25 cellular contexts compared by ENCODE assay signal in the genomic region with DNA sequence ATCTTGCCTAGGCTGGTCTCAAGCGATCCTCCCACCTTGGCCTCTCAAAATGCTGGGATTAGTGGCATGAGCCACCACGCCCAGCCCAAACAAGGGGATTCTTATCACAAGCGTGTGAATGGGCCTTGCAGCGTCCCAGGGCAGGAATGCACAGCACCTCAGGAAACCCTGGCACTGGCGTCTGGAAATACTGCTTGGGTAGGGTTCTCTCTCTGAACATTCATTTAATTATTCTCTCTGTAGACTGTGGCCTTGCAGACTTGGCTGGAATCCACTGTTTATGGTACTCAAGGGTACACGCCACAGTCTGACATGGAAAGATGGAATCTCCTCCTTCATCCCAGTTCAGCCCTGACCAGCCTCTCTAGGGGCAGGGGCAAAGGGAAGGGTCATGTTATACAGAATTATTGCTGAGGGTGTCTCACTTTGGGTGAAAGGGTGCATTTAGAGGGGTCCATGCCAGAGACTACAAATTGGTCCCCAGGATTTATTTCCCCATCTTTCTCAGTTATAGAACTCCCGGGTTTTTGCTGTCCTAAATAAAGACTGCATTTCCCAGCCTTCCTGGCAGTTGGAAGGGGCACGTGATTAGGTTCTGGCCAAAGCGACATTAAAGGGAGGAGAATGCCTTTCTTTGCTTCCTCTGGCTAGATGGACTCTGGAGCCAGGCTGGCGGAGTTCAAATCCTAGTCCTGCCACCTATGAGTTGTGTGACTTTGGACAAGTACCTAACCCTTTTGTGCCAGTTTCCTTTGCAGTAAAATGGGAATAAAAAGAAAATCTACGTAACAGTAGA.
DNase-seq lines count a peak whose midpoint lies in the region; ATAC-seq, FAIRE-seq and TF ChIP-seq lines count a peak whose summit lies in the region.
"Had no signal": no experiment of that assay in that cellular context is flagged by ENCODE, and none has a peak within 500 bp of the region (broad histone marks: within the 10 kb centered on the region; RNA-seq: fewer than 3 reads in every experiment).

No MANE protein-coding gene starts in this region.

- H3K4me3 Mint-ChIP-seq in GM23338, result no peak overlapping the region
- H3K4me3 Mint-ChIP-seq in activated CD4-positive, alpha-beta T cell treated with anti-CD3 and anti-CD28 coated beads, Interleukin-2, amount 10 ng/mL, durations not matched to agents 7 days and 5 days, result no peak overlapping the region
- H3K4me3 Mint-ChIP-seq: activated naive CD8-positive, alpha-beta T cell treated with anti-CD3 and anti-CD28 coated beads, Interleukin-2, amount 10 ng/mL, durations not matched to agents 7 days and 5 days; dendritic cell treated with granulocyte-macrophage colony-stimulating factor and Interleukin-4, amounts not matched to agents 40 ng/mL and 50 ng/mL, for 4 days; stimulated activated naive CD8-positive, alpha-beta T cell treated with anti-CD3 and anti-CD28 coated beads, Interleukin-15, amount 100 ng/mL, for 72 hours had no signal

- no peaks in the 10 kb centered on the region for H3K9me3 ChIP-seq in K562 (replicated peaks; ENCODE audit: control insufficient read depth, insufficient read depth, low read depth, low read length)
- no peaks in the 10 kb centered on the region for H3K9me3 ChIP-seq in kidney (ENCODE audit: control insufficient read depth in 1 of 2, low read length in 2 of 2)
- H3K9me3 ChIP-seq in smooth muscle cell (replicated peaks; ENCODE audit: low read depth), result no peaks in the 10 kb centered on the region
- H3K9me3 ChIP-seq: SK-N-SH had no signal

- WGBS in K562 (ENCODE audit: insufficient coverage, low coverage, missing lambda C conversion rate), result 57% methylated on average over 11 of the region's 11 CpGs
- 74% methylated on average over 11 of the region's 11 CpGs for WGBS in smooth muscle cell (ENCODE audit: low lambda C conversion rate)

- no TSS peak for BruUV-seq in K562 (replicated peaks; lab: Mats Ljungman, UMichigan)

- no peak overlapping the region for H3K9ac ChIP-seq in K562 (ENCODE audit: insufficient read depth in 1 of 2, low read depth in 2 of 2, low read length in 2 of 2)
- H3K9ac ChIP-seq in kidney (ENCODE audit: low read length in 2 of 2), result no peak overlapping the region
- H3K9ac ChIP-seq in smooth muscle cell (ENCODE audit: low read depth), result no peak overlapping the region
- H3K9ac ChIP-seq: SK-N-SH had no signal

- no peaks in the 10 kb centered on the region for H3K9me3 Mint-ChIP-seq in GM23338
- H3K9me3 Mint-ChIP-seq in activated CD4-positive, alpha-beta T cell treated with anti-CD3 and anti-CD28 coated beads, Interleukin-2, amount 10 ng/mL, durations not matched to agents 7 days and 5 days, result no peaks in the 10 kb centered on the region
- H3K9me3 Mint-ChIP-seq in activated naive CD4-positive, alpha-beta T cell treated with anti-CD3 and anti-CD28 coated beads, Interleukin-2, amount 50 U/mL, for 72 hours, result no peaks in the 10 kb centered on the region
- H3K9me3 Mint-ChIP-seq: activated naive CD8-positive, alpha-beta T cell treated with anti-CD3 and anti-CD28 coated beads, Interleukin-2, amount 10 ng/mL, durations not matched to agents 7 days and 5 days; dendritic cell treated with granulocyte-macrophage colony-stimulating factor and Interleukin-4, amounts not matched to agents 40 ng/mL and 50 ng/mL, for 4 days; stimulated activated naive CD8-positive, alpha-beta T cell treated with anti-CD3 and anti-CD28 coated beads, Interleukin-15, amount 100 ng/mL, for 72 hours had no signal

- CTCF ChIA-PET in K562 (lab: Yijun Ruan, JAX; ENCODE audit: low intra/inter-chr PET ratio), result no interaction called here
- CTCF ChIA-PET in activated CD4-positive, alpha-beta T cell treated with anti-CD3 and anti-CD28 coated beads, Interleukin-2, amount 10 ng/mL, durations not matched to agents 7 days and 5 days (lab: Charles Lee), result no interaction called here

- no peaks in the 10 kb centered on the region for H3K9me2 ChIP-seq in GM23338 (ENCODE audit: insufficient read depth)
- H3K9me2 ChIP-seq: SK-N-SH had no signal

- H3K27me3 Mint-ChIP-seq in GM23338 (ENCODE audit: insufficient read depth, low read depth, poor library complexity), result peaks cover 6% of the 10 kb centered on the region
- H3K27me3 Mint-ChIP-seq in activated CD4-positive, alpha-beta T cell treated with anti-CD3 and anti-CD28 coated beads, Interleukin-2, amount 10 ng/mL, durations not matched to agents 7 days and 5 days, result no peaks in the 10 kb centered on the region
- H3K27me3 Mint-ChIP-seq: activated naive CD8-positive, alpha-beta T cell treated with anti-CD3 and anti-CD28 coated beads, Interleukin-2, amount 10 ng/mL, durations not matched to agents 7 days and 5 days; stimulated activated naive CD8-positive, alpha-beta T cell treated with anti-CD3 and anti-CD28 coated beads, Interleukin-15, amount 100 ng/mL, for 72 hours had no signal

- no peak overlapping the region for H3K27ac ChIP-seq in GM23338 (ENCODE audit: low read depth)
- no peak overlapping the region for H3K27ac ChIP-seq in K562 (ENCODE audit: extremely low read depth, low read depth, low read length)
- no peak overlapping the region for H3K27ac ChIP-seq in kidney (ENCODE audit: low read depth in 2 of 2, low read length in 2 of 2)
- H3K27ac ChIP-seq in smooth muscle cell (ENCODE audit: low read depth), result no peak overlapping the region
- H3K27ac ChIP-seq: C4-2B, HL-60, VCaP had no signal

- H3K36me3 ChIP-seq in GM23338 (ENCODE audit: insufficient read depth), result no peaks in the 10 kb centered on the region
- H3K36me3 ChIP-seq in K562 (ENCODE audit: control insufficient read depth, insufficient read depth, low read length), result no peaks in the 10 kb centered on the region
- no peaks in the 10 kb centered on the region for H3K36me3 ChIP-seq in kidney (ENCODE audit: control insufficient read depth in 1 of 2, insufficient read depth in 2 of 2, low read length in 2 of 2)
- no peaks in the 10 kb centered on the region for H3K36me3 ChIP-seq in smooth muscle cell (ENCODE audit: low read depth)

- H3K4me1 ChIP-seq in GM23338 (ENCODE audit: insufficient read depth) (no peaks in the 10 kb centered on the region), K562 (replicated peaks in 1 of 2; ENCODE audit: control insufficient read depth in 2 of 2, insufficient read depth in 2 of 2, low read length in 2 of 2) (peaks cover 4 to 31% of the 10 kb centered on the region in 2 experiments), kidney (ENCODE audit: control insufficient read depth in 1 of 2, insufficient read depth in 1 of 2, low read depth in 1 of 2, low read length in 2 of 2) (peaks cover 15 to 29% of the 10 kb centered on the region in 2 donors), smooth muscle cell (ENCODE audit: low read depth) (peaks cover 8% of the 10 kb centered on the region)

- FAIRE-seq in K562 (lab: Jason Lieb, UNC) (no peak), kidney (lab: Jason Lieb, UNC) (no peak)
- FAIRE-seq: bronchial epithelial cell had no signal

- POLR2A ChIA-PET in K562 (lab: Yijun Ruan, JAX), result interaction anchor here (1.8 kb wide), 1 partner anchor 9 kb away, joined by 5 read pairs; no protein-coding TSS in a partner anchor
- POLR2A ChIA-PET in activated CD4-positive, alpha-beta T cell treated with anti-CD3 and anti-CD28 coated beads, Interleukin-2, amount 10 ng/mL, durations not matched to agents 7 days and 5 days (lab: Charles Lee), result no interaction called here

- H3K27ac Mint-ChIP-seq in GM23338, result no peak overlapping the region
- H3K27ac Mint-ChIP-seq in activated CD4-positive, alpha-beta T cell treated with anti-CD3 and anti-CD28 coated beads, Interleukin-2, amount 10 ng/mL, durations not matched to agents 7 days and 5 days, result no peak overlapping the region
- no peak overlapping the region for H3K27ac Mint-ChIP-seq in activated naive CD4-positive, alpha-beta T cell treated with anti-CD3 and anti-CD28 coated beads, Interleukin-2, amount 50 U/mL, for 72 hours
- H3K27ac Mint-ChIP-seq: activated naive CD8-positive, alpha-beta T cell treated with anti-CD3 and anti-CD28 coated beads, Interleukin-2, amount 10 ng/mL, durations not matched to agents 7 days and 5 days; dendritic cell treated with granulocyte-macrophage colony-stimulating factor and Interleukin-4, amounts not matched to agents 40 ng/mL and 50 ng/mL, for 4 days; stimulated activated naive CD8-positive, alpha-beta T cell treated with anti-CD3 and anti-CD28 coated beads, Interleukin-15, amount 100 ng/mL, for 72 hours had no signal

- H3K79me2 ChIP-seq in GM23338 (replicated peaks; ENCODE audit: insufficient read depth) (no peaks in the 10 kb centered on the region), K562 (ENCODE audit: control insufficient read depth, insufficient read depth, low read length) (no peaks in the 10 kb centered on the region), smooth muscle cell (ENCODE audit: low read depth) (no peaks in the 10 kb centered on the region)

- no peaks in the 10 kb centered on the region for H3F3A ChIP-seq in GM23338 (replicated peaks; ENCODE audit: low read depth)
- H3F3A ChIP-seq in smooth muscle cell (ENCODE audit: low read depth), result peaks cover 5% of the 10 kb centered on the region

- no peak for TF ChIP-seq RAD21 in K562 (CRISPR knock-in tag; conservative IDR thresholded peaks at IDR 0.05 in 1 of 2, IDR thresholded peaks at IDR 0.05 in 1 of 2)

- no peak for ATAC-seq in GM23338
- ATAC-seq in K562, result no peak
- ATAC-seq in GM19455 (IDR thresholded peaks at IDR 0.05; ENCODE audit: unreplicated experiment), result no peak
- no peak for ATAC-seq in activated naive CD4-positive, alpha-beta T cell treated with anti-CD3 and anti-CD28 coated beads, Interleukin-2, amount 50 U/mL, for 72 hours
- ATAC-seq: stimulated activated naive CD8-positive, alpha-beta T cell treated with anti-CD3 and anti-CD28 coated beads, Interleukin-15, amount 100 ng/mL, for 72 hours had no signal

- no peak for TF ChIP-seq EP300 in K562 (IDR thresholded peaks at IDR 0.05; ENCODE audit: low read length)

- H3K4me2 ChIP-seq in GM23338 (no peak overlapping the region), K562 (ENCODE audit: insufficient read depth, low read length) (no peak overlapping the region), smooth muscle cell (peak overlapping the region; percentile 19)
- H3K4me2 ChIP-seq: SK-N-SH had no signal

- intact Hi-C loops in K562 (cut with micrococcal nuclease) (no loop called here), kidney (cut with DNase I) (no loop called here)

- no peak for TF ChIP-seq POLR2A in K562 (conservative IDR thresholded peaks at IDR 0.05)

- H4K20me1 ChIP-seq in GM23338 (replicated peaks; ENCODE audit: insufficient read depth) (no peaks in the 10 kb centered on the region), K562 (replicated peaks; ENCODE audit: control insufficient read depth, insufficient read depth, low read length) (no peaks in the 10 kb centered on the region), smooth muscle cell (ENCODE audit: low read depth) (no peaks in the 10 kb centered on the region)

- H3K4me1 Mint-ChIP-seq in GM23338, result peaks cover 1% of the 10 kb centered on the region
- no peaks in the 10 kb centered on the region for H3K4me1 Mint-ChIP-seq in activated CD4-positive, alpha-beta T cell treated with anti-CD3 and anti-CD28 coated beads, Interleukin-2, amount 10 ng/mL, durations not matched to agents 7 days and 5 days
- H3K4me1 Mint-ChIP-seq: activated naive CD8-positive, alpha-beta T cell treated with anti-CD3 and anti-CD28 coated beads, Interleukin-2, amount 10 ng/mL, durations not matched to agents 7 days and 5 days had no signal

- H3K4me3 ChIP-seq in GM23338 (no peak overlapping the region), K562 (no peak overlapping the region), kidney (ENCODE audit: low read length in 2 of 2) (no peak overlapping the region), smooth muscle cell (no peak overlapping the region)
- H3K4me3 ChIP-seq: lung had no signal

- in situ Hi-C loops in K562 (cut with MboI), result no loop called here

- H3K36me3 Mint-ChIP-seq in GM23338 (ENCODE audit: low read depth), result no peaks in the 10 kb centered on the region
- H3K36me3 Mint-ChIP-seq in activated CD4-positive, alpha-beta T cell treated with anti-CD3 and anti-CD28 coated beads, Interleukin-2, amount 10 ng/mL, durations not matched to agents 7 days and 5 days (ENCODE audit: low read depth), result no peaks in the 10 kb centered on the region
- no peaks in the 10 kb centered on the region for H3K36me3 Mint-ChIP-seq in activated naive CD4-positive, alpha-beta T cell treated with anti-CD3 and anti-CD28 coated beads, Interleukin-2, amount 50 U/mL, for 72 hours
- H3K36me3 Mint-ChIP-seq: activated naive CD8-positive, alpha-beta T cell treated with anti-CD3 and anti-CD28 coated beads, Interleukin-2, amount 10 ng/mL, durations not matched to agents 7 days and 5 days; naive B cell had no signal

- H3K27me3 ChIP-seq in GM23338 (ENCODE audit: insufficient read depth), result no peaks in the 10 kb centered on the region
- no peaks in the 10 kb centered on the region for H3K27me3 ChIP-seq in K562 (ENCODE audit: control insufficient read depth in 2 of 2, insufficient read depth in 2 of 2, low read length in 2 of 2)
- H3K27me3 ChIP-seq in smooth muscle cell (ENCODE audit: low read depth), result no peaks in the 10 kb centered on the region

- peak overlapping the region; percentile 47; the same call in 1 of the 2 replicates for H2AFZ ChIP-seq in GM23338
- peak overlapping the region; percentile 53; the same call in 1 of the 2 replicates for H2AFZ ChIP-seq in K562 (ENCODE audit: low read depth, low read length)
- no peak overlapping the region for H2AFZ ChIP-seq in smooth muscle cell (ENCODE audit: low read depth)

- no peaks in the 10 kb centered on the region for H3K9me1 ChIP-seq in K562 (ENCODE audit: control insufficient read depth, insufficient read depth, low read length)

- TF ChIP-seq CTCF in GM23338 (conservative IDR thresholded peaks at IDR 0.05; ENCODE audit: low read depth in 2 of 2) (no peak), K562 (IDR thresholded peaks at IDR 0.05 in 2 of 3, conservative IDR thresholded peaks at IDR 0.05 in 1 of 3; ENCODE audit: insufficient read depth in 2 of 3, low read depth in 1 of 3, low read length in 3 of 3) (no peak), kidney (IDR thresholded peaks at IDR 0.05; ENCODE audit: borderline replicate concordance, extremely low read depth, insufficient read depth) (no peak), smooth muscle cell (IDR thresholded peaks at IDR 0.05; ENCODE audit: borderline replicate concordance, insufficient read depth, poor library complexity, severe bottlenecking) (no peak)

- DNase-seq in GM23338 (ENCODE audit: low spot score) (no peak), K562 (ENCODE audit: extremely low read depth in 1 of 4, low spot score in 3 of 4) (no peak), kidney (peak; percentile 40), smooth muscle cell (lab: John Stamatoyannopoulos, UW; ENCODE audit: unreplicated experiment) (no peak), activated T-cell treated with anti-CD3 and anti-CD28 coated beads for 4 hours (no peak)
- DNase-seq in activated CD4-positive, alpha-beta T cell treated with anti-CD3 and anti-CD28 coated beads, Interleukin-2, amount 10 ng/mL, durations not matched to agents 7 days and 5 days, result no peak
- no peak for DNase-seq in activated naive CD4-positive, alpha-beta T cell treated with anti-CD3 and anti-CD28 coated beads, Interleukin-2, amount 50 U/mL, for 72 hours (ENCODE audit: low spot score in 2 of 2)
- DNase-seq: activated CD8-positive, alpha-beta memory T cell treated with anti-CD3 and anti-CD28 coated beads, Interleukin-2, amount 50 U/mL, for 4 hours; activated naive CD8-positive, alpha-beta T cell treated with anti-CD3 and anti-CD28 coated beads, Interleukin-2, amount 10 ng/mL, durations not matched to agents 7 days and 5 days; H7; hippocampal formation; naive B cell; NCI-H1417; NCI-H2107; NCI-H510A; retina; SK-N-SH; stimulated activated naive CD8-positive, alpha-beta T cell treated with anti-CD3 and anti-CD28 coated beads, Interleukin-15, amount 100 ng/mL, for 72 hours had no signal
